Comparison of ENCODE assay signal across 14 cellular contexts in genomic region chr10:11824825-11825224, GRCh38. TPM values are rescaled to one million over a fixed set of nuclear protein-coding genes. Genes with fewer than 3 reads are reported as not detected.
DNase-seq lines count a peak whose midpoint lies in the region; ATAC-seq, FAIRE-seq and TF ChIP-seq lines count a peak whose summit lies in the region.
"Had no signal": no experiment of that assay in that cellular context is flagged by ENCODE, and none has a peak within 500 bp of the region (broad histone marks: within the 10 kb centered on the region; RNA-seq: fewer than 3 reads in every experiment).

No MANE protein-coding gene starts in this region.

- peak overlapping the region; percentile 86 for H3K4me3 ChIP-seq in left ventricle myocardium inferior
- H3K4me3 ChIP-seq in endothelial cell of umbilical vein (replicated peaks in 1 of 3; ENCODE audit: insufficient read depth in 1 of 3, low read depth in 1 of 3, low read length in 3 of 3), result no peak overlapping the region
- H3K4me3 ChIP-seq in mucosa of stomach (ENCODE audit: low read length), result peak overlapping the region; percentile 18
- H3K4me3 ChIP-seq in vagina, result peak overlapping the region; percentile 50 to 63

- intact Hi-C loops in left ventricle myocardium inferior (cut with micrococcal nuclease) (no loop called here), Right ventricle myocardium inferior (cut with DNase I) (no loop called here), endothelial cell of umbilical vein (cut with micrococcal nuclease) (loop anchor here (5.0 kb wide), 2 partner anchors 43 to 97 kb away; no protein-coding TSS in a partner anchor), vagina (cut with DNase I) (loop anchor here (5.0 kb wide), 1 partner anchor 973 kb away; no protein-coding TSS in a partner anchor)

- H3K79me2 ChIP-seq in endothelial cell of umbilical vein (ENCODE audit: control insufficient read depth, insufficient read depth, low read length), result peaks cover 37% of the 10 kb centered on the region

- CTCF ChIA-PET in endothelial cell of umbilical vein (lab: Charles Lee), result interaction anchor here (0.7 to 2.0 kb wide), 4 partner anchors 10 to 162 kb away, joined by 3 to 8 read pairs (median 3); no protein-coding TSS in a partner anchor

- peaks cover 25% of the 10 kb centered on the region for H3K27me3 ChIP-seq in left ventricle myocardium inferior (ENCODE audit: low read depth)
- H3K27me3 ChIP-seq in endothelial cell of umbilical vein (ENCODE audit: control insufficient read depth in 2 of 2, insufficient read depth in 2 of 2, low read length in 2 of 2), result no peaks in the 10 kb centered on the region
- no peaks in the 10 kb centered on the region for H3K27me3 ChIP-seq in mucosa of stomach (ENCODE audit: control insufficient read depth, insufficient read depth, low read length)
- H3K27me3 ChIP-seq in vagina, result no peaks in the 10 kb centered on the region

- no TSS peak for BruUV-seq in endothelial cell of umbilical vein (replicated peaks; lab: Mats Ljungman, UMichigan)

- H3K9ac ChIP-seq in endothelial cell of umbilical vein (replicated peaks; ENCODE audit: extremely low read depth, insufficient read depth, low read length) (no peak overlapping the region), mucosa of stomach (ENCODE audit: low read length) (peak overlapping the region; percentile 20)
- H3K9ac ChIP-seq: KMS-11 had no signal

- ATAC-seq in Right ventricle myocardium inferior (no peak), HG03457 (IDR thresholded peaks at IDR 0.05; ENCODE audit: unreplicated experiment) (no peak)
- ATAC-seq: gastroesophageal sphincter had no signal

- peaks cover 20% of the 10 kb centered on the region for H3K4me1 ChIP-seq in left ventricle myocardium inferior
- peaks cover 2% of the 10 kb centered on the region for H3K4me1 ChIP-seq in endothelial cell of umbilical vein (ENCODE audit: control insufficient read depth, extremely low read depth, insufficient read depth, low read length)
- H3K4me1 ChIP-seq in mucosa of stomach (ENCODE audit: control insufficient read depth, insufficient read depth, low read length), result peaks cover 10% of the 10 kb centered on the region
- peaks cover 23% of the 10 kb centered on the region for H3K4me1 ChIP-seq in vagina

- H3K27ac ChIP-seq in left ventricle myocardium inferior (replicated peaks) (no peak overlapping the region), endothelial cell of umbilical vein (ENCODE audit: insufficient read depth, low read depth, low read length) (no peak overlapping the region), vagina (no peak overlapping the region)
- H3K27ac ChIP-seq: gastroesophageal sphincter, KMS-11 had no signal

- POLR2A ChIA-PET in endothelial cell of umbilical vein (lab: Charles Lee), result no interaction called here

- no peak for FAIRE-seq in endothelial cell of umbilical vein (lab: Jason Lieb, UNC)
- FAIRE-seq: GM19239 had no signal

- H3K36me3 ChIP-seq in left ventricle myocardium inferior (no peaks in the 10 kb centered on the region), endothelial cell of umbilical vein (ENCODE audit: control insufficient read depth in 2 of 2, extremely low read depth in 1 of 2, insufficient read depth in 2 of 2, low read length in 2 of 2) (no peaks in the 10 kb centered on the region), mucosa of stomach (ENCODE audit: control insufficient read depth, insufficient read depth, low read length) (no peaks in the 10 kb centered on the region), vagina (no peaks in the 10 kb centered on the region)
- H3K36me3 ChIP-seq: gastroesophageal sphincter had no signal

- no peaks in the 10 kb centered on the region for H3K9me1 ChIP-seq in endothelial cell of umbilical vein (replicated peaks; ENCODE audit: control insufficient read depth, extremely low read depth, insufficient read depth, low read length)

- H2AFZ ChIP-seq in endothelial cell of umbilical vein (ENCODE audit: low read depth, low read length), result no peak overlapping the region

- dilution Hi-C loops in endothelial cell of umbilical vein (cut with MboI; ENCODE audit: extremely low pct_ligation_motif_present, low sequenced_read_pairs), result no loop called here

- H3K9me3 ChIP-seq in left ventricle myocardium inferior (replicated peaks) (no peaks in the 10 kb centered on the region), endothelial cell of umbilical vein (replicated peaks; ENCODE audit: control insufficient read depth, insufficient read depth, low read length) (no peaks in the 10 kb centered on the region), mucosa of stomach (ENCODE audit: control insufficient read depth, low read length) (no peaks in the 10 kb centered on the region), vagina (no peaks in the 10 kb centered on the region)
- H3K9me3 ChIP-seq: gastroesophageal sphincter had no signal

- DNase-seq in left ventricle myocardium inferior (no peak), Right ventricle myocardium inferior (ENCODE audit: missing footprints) (no peak), endothelial cell of umbilical vein (ENCODE audit: low read depth, low spot score) (no peak), vagina (ENCODE audit: extremely low spot score in 2 of 2) (no peak), cortex of kidney (lab: John Stamatoyannopoulos, UW) (no peak), NCI-H446 treated with DMSO at 0.1 percent for 48 hours (lab: John Stamatoyannopoulos, UW) (no peak)
- DNase-seq: activated CD4-positive, CD25-positive, alpha-beta regulatory T cell treated with anti-CD3 and anti-CD28 coated beads, Interleukin-2, amount 50 U/mL, for 72 hours; cerebellar nuclear complex; GOT3 had no signal

- TF ChIP-seq POLR2A in endothelial cell of umbilical vein (IDR thresholded peaks at IDR 0.05; ENCODE audit: low read depth, low read length) (no peak), vagina (IDR thresholded peaks at IDR 0.05) (no peak)

- TF ChIP-seq CTCF in left ventricle myocardium inferior (IDR thresholded peaks at IDR 0.05; ENCODE audit: borderline replicate concordance) (no peak), endothelial cell of umbilical vein (IDR thresholded peaks at IDR 0.05; ENCODE audit: extremely low read depth in 1 of 2, insufficient read depth in 1 of 2, low read depth in 1 of 2, low read length in 2 of 2) (no peak), vagina (IDR thresholded peaks at IDR 0.05) (no peak)

- H4K20me1 ChIP-seq in endothelial cell of umbilical vein (replicated peaks; ENCODE audit: control insufficient read depth, extremely low read depth, insufficient read depth, low read length), result no peaks in the 10 kb centered on the region

- peak overlapping the region; percentile 99 for H3K4me2 ChIP-seq in endothelial cell of umbilical vein (ENCODE audit: insufficient read depth, low read length)
- H3K4me2 ChIP-seq: KMS-11 had no signal

TF ChIP-seq in endothelial cell of umbilical vein, 7 proteins besides CTCF, POLR2A, EP300 and RAD21:
- TF ChIP-seq EZH2 (IDR thresholded peaks at IDR 0.05; ENCODE audit: borderline replicate concordance, low read depth, low read length, severe bottlenecking) (no peak), MYC (IDR thresholded peaks at IDR 0.05; ENCODE audit: low read depth, low read length) (no peak), MAX (IDR thresholded peaks at IDR 0.05; ENCODE audit: insufficient read depth, insufficient read length) (no peak), GATA2 (IDR thresholded peaks at IDR 0.05; ENCODE audit: insufficient read depth, insufficient read length, low read depth, low read length) (no peak), POLR2AphosphoS5 (IDR thresholded peaks at IDR 0.05; ENCODE audit: insufficient read depth, low read depth, low read length) (no peak), JUN (IDR thresholded peaks at IDR 0.05; ENCODE audit: borderline replicate concordance, insufficient read depth, insufficient read length, low read depth) (no peak), FOS (IDR thresholded peaks at IDR 0.05; ENCODE audit: borderline replicate concordance, insufficient read depth, low read length) (no peak)

RNA-seq across cellular contexts. Expression of gene PROSER2, which starts 1.7 kb away (rescaled TPM):
- total RNA-seq in left ventricle myocardium inferior (0.52 TPM), Right ventricle myocardium inferior (1.2 TPM), endothelial cell of umbilical vein (22.6 and 23.5 TPM in 2 replicates), vagina (8.1 TPM)
- 5.9 and 8.1 TPM in 2 replicates for polyA plus RNA-seq in endothelial cell of umbilical vein
- polyA plus RNA-seq in endothelial cell of umbilical vein (2011; cell fraction: cytosol; rRNA removed), result 5.3 and 5.8 TPM in 2 replicates
- polyA plus RNA-seq in endothelial cell of umbilical vein (2011; cell fraction: nucleus; rRNA removed), result 4.3 and 5.4 TPM in 2 replicates
- 10.0 and 13.3 TPM in 2 replicates for polyA plus RNA-seq in endothelial cell of umbilical vein (2012)
- polyA minus RNA-seq in endothelial cell of umbilical vein, result 3.7 and 5.5 TPM in 2 replicates
- 4.0 TPM for polyA minus RNA-seq in endothelial cell of umbilical vein (2011; cell fraction: cytosol; rRNA and poly(A)+ RNA removed)
- 2.2 and 2.3 TPM in 2 replicates for polyA minus RNA-seq in endothelial cell of umbilical vein (2011; cell fraction: nucleus; rRNA and poly(A)+ RNA removed)

Comparison
In these comparisons a context has a peak if more than half of its experiments do, and no peak if none do; other contexts are left out.
1. H3K4me3 ChIP-seq: peak in left ventricle myocardium inferior (single experiment), mucosa of stomach (single experiment) and vagina (2 of 2); none in endothelial cell of umbilical vein (0 of 3).
2. intact Hi-C loops: an anchor here in endothelial cell of umbilical vein (5.0 kb wide) and vagina (5.0 kb wide); none called in left ventricle myocardium inferior and Right ventricle myocardium inferior.